8 cellular contexts compared by ENCODE assay signal in genomic region chr19:57613941-57614743, GRCh38. TPM values are rescaled to one million over a fixed set of nuclear protein-coding genes. Genes with fewer than 3 reads are reported as not detected.
DNase-seq lines count a peak whose midpoint lies in the region; ATAC-seq and FAIRE-seq lines count a peak whose summit lies in the region.

TSS of gene ZNF134 (plus strand) at chr19:57614242. CDS start at chr19:57619469, 5,227 bp downstream.

- CTCF ChIA-PET in CD4-positive, alpha-beta memory T cell (lab: Charles Lee; ENCODE audit: partially characterized antibody) = interaction anchor here (1.1 kb wide), 1 partner anchor 113 kb away, joined by 3 read pairs; the partner anchor contains the start of gene ZNF671
- CTCF ChIA-PET in activated CD8-positive, alpha-beta memory T cell treated with anti-CD3 and anti-CD28 coated beads, Interleukin-2, amount 10 ng/mL, durations not matched to agents 7 days and 5 days (lab: Charles Lee) = interaction anchor here (0.9 to 1.1 kb wide), 5 partner anchors 13 to 114 kb away, joined by 3 to 5 read pairs (median 3); partner anchors contain the start of gene ZNF211

- peaks cover 10 to 75% (median 68%) of the 10 kb centered on the region in 8 donors for H3K9me3 Mint-ChIP-seq in CD4-positive, alpha-beta memory T cell
- H3K9me3 Mint-ChIP-seq in activated CD8-positive, alpha-beta memory T cell treated with anti-CD3 and anti-CD28 coated beads, Interleukin-2, amount 10 ng/mL, durations not matched to agents 7 days and 5 days (ENCODE audit: low read depth) = peaks cover 41% of the 10 kb centered on the region

- peaks cover 18% of the 10 kb centered on the region for H3K4me1 ChIP-seq in CD4-positive, alpha-beta memory T cell (ENCODE audit: insufficient read depth, low read length)

- intact Hi-C loops in CD4-positive, alpha-beta memory T cell (cut with micrococcal nuclease) = loop anchor here (1.0 to 2.0 kb wide), 6 partner anchors 15 to 388 kb away; partner anchors contain the start of genes ZNF17, ZNF211, ZNF416 and ZNF530

- peak within 1 kb of the TSS; percentile 89 to 94 (median 92) for H3K4me3 Mint-ChIP-seq in CD4-positive, alpha-beta memory T cell
- H3K4me3 Mint-ChIP-seq in activated CD8-positive, alpha-beta memory T cell treated with anti-CD3 and anti-CD28 coated beads, Interleukin-2, amount 10 ng/mL, durations not matched to agents 7 days and 5 days = peak within 1 kb of the TSS; percentile 96

- H3K36me3 Mint-ChIP-seq in CD4-positive, alpha-beta memory T cell = peaks cover 48 to 62% of the 10 kb centered on the region in 2 donors
- peaks cover 61% of the 10 kb centered on the region for H3K36me3 Mint-ChIP-seq in activated CD8-positive, alpha-beta memory T cell treated with anti-CD3 and anti-CD28 coated beads, Interleukin-2, amount 10 ng/mL, durations not matched to agents 7 days and 5 days

- H3K27ac Mint-ChIP-seq in CD4-positive, alpha-beta memory T cell = peak within 1 kb of the TSS; percentile 57 to 90 (median 88)
- H3K27ac Mint-ChIP-seq in activated CD8-positive, alpha-beta memory T cell treated with anti-CD3 and anti-CD28 coated beads, Interleukin-2, amount 10 ng/mL, durations not matched to agents 7 days and 5 days = peak within 1 kb of the TSS; percentile 82

- POLR2A ChIA-PET in CD4-positive, alpha-beta memory T cell (lab: Charles Lee; ENCODE audit: partially characterized antibody) = interaction anchor here (0.7 to 1.9 kb wide), 12 partner anchors 13 to 569 kb away, joined by 3 to 16 read pairs (median 4); partner anchors contain the start of genes ZIK1, ZNF211, ZNF274 and ZNF416

- peaks cover 12 to 46% of the 10 kb centered on the region in 2 donors for H3K9me3 ChIP-seq in CD4-positive, alpha-beta memory T cell (ENCODE audit: control insufficient read depth in 1 of 2, low read length in 2 of 2)

- no peaks in the 10 kb centered on the region for H3K27me3 Mint-ChIP-seq in CD4-positive, alpha-beta memory T cell
- no peaks in the 10 kb centered on the region for H3K27me3 Mint-ChIP-seq in activated CD8-positive, alpha-beta memory T cell treated with anti-CD3 and anti-CD28 coated beads, Interleukin-2, amount 10 ng/mL, durations not matched to agents 7 days and 5 days

- peak within 1 kb of the TSS; percentile 78 to 92 for H3K4me3 ChIP-seq in CD4-positive, alpha-beta memory T cell (ENCODE audit: low read length in 2 of 2)

- H3K27me3 ChIP-seq in CD4-positive, alpha-beta memory T cell (ENCODE audit: insufficient read depth, low read length) = no peaks in the 10 kb centered on the region

- peak within 1 kb of the TSS; percentile 58 for H3K27ac ChIP-seq in CD4-positive, alpha-beta memory T cell (ENCODE audit: low read depth, low read length)

- peaks cover 37% of the 10 kb centered on the region for H3K36me3 ChIP-seq in CD4-positive, alpha-beta memory T cell (ENCODE audit: insufficient read depth, low read length)

- peak; percentile 86 to 88 (median 87) for DNase-seq in CD4-positive, alpha-beta memory T cell
- DNase-seq in HS-27A (ENCODE audit: low read depth) = peak; percentile 85
- DNase-seq in NOMO-1 treated with DMSO at 0.1 percent for 48 hours (lab: John Stamatoyannopoulos, UW; ENCODE audit: unreplicated experiment) = peak; percentile 82
- DNase-seq in activated CD8-positive, alpha-beta memory T cell treated with anti-CD3 and anti-CD28 coated beads, Interleukin-2, amount 10 ng/mL, durations not matched to agents 7 days and 5 days = peak; percentile 94
- DNase-seq in mesenteric fat pad (ENCODE audit: low spot score) = peak; percentile 96
- DNase-seq in stimulated activated CD8-positive, alpha-beta memory T cell treated with anti-CD3 and anti-CD28 coated beads, Interleukin-15, amount 100 ng/mL, for 1 hour (ENCODE audit: low read depth) = peak; percentile 83

- peak; percentile 96 for ATAC-seq in GM19438 (IDR thresholded peaks at IDR 0.05; ENCODE audit: low read depth, unreplicated experiment)
- peak; percentile 100 for ATAC-seq in activated CD8-positive, alpha-beta memory T cell treated with anti-CD3 and anti-CD28 coated beads, Interleukin-2, amount 10 ng/mL, durations not matched to agents 7 days and 5 days

- peak; percentile 4 for FAIRE-seq in endometrium (lab: Jason Lieb, UNC)

- H3K4me1 Mint-ChIP-seq in CD4-positive, alpha-beta memory T cell = peaks cover 17 to 42% (median 32%) of the 10 kb centered on the region in 4 donors
- peaks cover 23% of the 10 kb centered on the region for H3K4me1 Mint-ChIP-seq in activated CD8-positive, alpha-beta memory T cell treated with anti-CD3 and anti-CD28 coated beads, Interleukin-2, amount 10 ng/mL, durations not matched to agents 7 days and 5 days

RNA-seq across cellular contexts. Expression of gene ZNF134, which starts in this region (rescaled TPM):
- total RNA-seq in CD4-positive, alpha-beta memory T cell = 10 to 100 TPM; 32.1 to 32.3 TPM
- polyA plus RNA-seq in CD4-positive, alpha-beta memory T cell = 10 to 100 TPM in 1 of 2 donors, 1 to 10 TPM in 1; 8.9 to 12.7 TPM
- 10 to 100 TPM; 17.8 to 19.0 TPM for total RNA-seq in activated CD8-positive, alpha-beta memory T cell treated with anti-CD3 and anti-CD28 coated beads, Interleukin-2, amount 10 ng/mL, durations not matched to agents 7 days and 5 days
- 10.2 TPM for total RNA-seq in mesenteric fat pad

Comparison
In these comparisons a context has a peak if more than half of its experiments do, and no peak if none do; other contexts are left out.
1. Peak in every context shown above with its lines: DNase-seq, ATAC-seq, H3K4me3 ChIP-seq and H3K27ac ChIP-seq.